1 cellular context compared by ENCODE assay signal in genomic region chr22:50260801-50261614, GRCh38.
A peak's percentile ranks its signal among the peaks of the same experiment; 100 is the strongest.
TF ChIP-seq lines count a peak whose summit lies in the region.

No MANE protein-coding gene starts in this region.

TF ChIP-seq in HepG2, 621 proteins besides CTCF, POLR2A, EP300 and RAD21 (continued from another document and continues in another):
- TF ChIP-seq ZNF660 (CRISPR knock-in tag; IDR thresholded peaks at IDR 0.05; ENCODE audit: borderline replicate concordance, low read depth) (no peak), SPEN (CRISPR knock-in tag; IDR thresholded peaks at IDR 0.05; ENCODE audit: low read depth) (0 out of 2 replicates have a peak, but pooled peaks have one; percentile 34), CHD2 (IDR thresholded peaks at IDR 0.05; ENCODE audit: low read depth, low read length) (no peak), NFATC3 (CRISPR knock-in tag; IDR thresholded peaks at IDR 0.05) (0 out of 2 replicates have a peak, but pooled peaks have one; percentile 23), PITX1 (CRISPR knock-in tag; IDR thresholded peaks at IDR 0.05) (no peak), ZNF720 (CRISPR knock-in tag; IDR thresholded peaks at IDR 0.05) (no peak), GATAD2A (CRISPR knock-in tag; IDR thresholded peaks at IDR 0.05) (no peak), TP53 (CRISPR knock-in tag; conservative IDR thresholded peaks at IDR 0.05) (no peak), ZMAT5 (CRISPR knock-in tag; IDR thresholded peaks at IDR 0.05; ENCODE audit: borderline replicate concordance, low read depth) (no peak), SIX4 (CRISPR knock-in tag; IDR thresholded peaks at IDR 0.05) (no peak), MEF2D (CRISPR knock-in tag; IDR thresholded peaks at IDR 0.05) (no peak), JARID2 (CRISPR knock-in tag; IDR thresholded peaks at IDR 0.05; ENCODE audit: insufficient replicate concordance) (no peak), HOXA5 (CRISPR knock-in tag; IDR thresholded peaks at IDR 0.05) (no peak), ZNF276 (CRISPR knock-in tag; IDR thresholded peaks at IDR 0.05; ENCODE audit: low read depth) (no peak), ZNF18 (CRISPR knock-in tag; IDR thresholded peaks at IDR 0.05; ENCODE audit: insufficient replicate concordance) (no peak), ZNF850 (CRISPR knock-in tag; conservative IDR thresholded peaks at IDR 0.05) (no peak), ZBTB2 (CRISPR knock-in tag; IDR thresholded peaks at IDR 0.05; ENCODE audit: low read depth) (0 out of 2 replicates have a peak, but pooled peaks have one; percentile 14), RFXANK (CRISPR knock-in tag; IDR thresholded peaks at IDR 0.05) (no peak), NPAS2 (CRISPR knock-in tag; IDR thresholded peaks at IDR 0.05; ENCODE audit: borderline replicate concordance) (no peak), ZNF251 (CRISPR knock-in tag; IDR thresholded peaks at IDR 0.05) (no peak), DRAP1 (CRISPR knock-in tag; IDR thresholded peaks at IDR 0.05) (no peak), ZNF280D (CRISPR knock-in tag; IDR thresholded peaks at IDR 0.05) (no peak), ZNF296 (CRISPR knock-in tag; conservative IDR thresholded peaks at IDR 0.05) (no peak), IKZF5 (CRISPR knock-in tag; IDR thresholded peaks at IDR 0.05) (0 out of 2 replicates have a peak, but pooled peaks have one; percentile 50), ZXDC (CRISPR knock-in tag; IDR thresholded peaks at IDR 0.05) (no peak), NONO (IDR thresholded peaks at IDR 0.05) (no peak), NONO (CRISPR knock-in tag; conservative IDR thresholded peaks at IDR 0.05) (0 out of 2 replicates have a peak, but pooled peaks have one; percentile 29), ETS1 (CRISPR knock-in tag; IDR thresholded peaks at IDR 0.05) (no peak), MYC (CRISPR knock-in tag; IDR thresholded peaks at IDR 0.05; ENCODE audit: borderline replicate concordance) (peak; percentile 76; the same call in 1 of the 2 replicates), ZNF878 (CRISPR knock-in tag; IDR thresholded peaks at IDR 0.05) (no peak), SAP130 (CRISPR knock-in tag; IDR thresholded peaks at IDR 0.05; ENCODE audit: low read depth) (peak; percentile 55), PCBP1 (IDR thresholded peaks at IDR 0.05; ENCODE audit: borderline replicate concordance, low read depth, low read length) (no peak), SATB2 (CRISPR knock-in tag; IDR thresholded peaks at IDR 0.05) (no peak), GATAD1 (CRISPR knock-in tag; IDR thresholded peaks at IDR 0.05) (no peak; the same call in 1 of the 2 replicates), ETV5 (CRISPR knock-in tag; IDR thresholded peaks at IDR 0.05; ENCODE audit: borderline replicate concordance) (0 out of 2 replicates have a peak, but pooled peaks have one; percentile 14), CHD4 (IDR thresholded peaks at IDR 0.05; ENCODE audit: borderline replicate concordance, low read length) (no peak), CEBPB (IDR thresholded peaks at IDR 0.05; ENCODE audit: borderline replicate concordance, low read depth, low read length) (no peak), ZNF570 (CRISPR knock-in tag; IDR thresholded peaks at IDR 0.05; ENCODE audit: borderline replicate concordance) (no peak), ZHX2 (IDR thresholded peaks at IDR 0.05; ENCODE audit: low read depth) (no peak), ZHX2 (CRISPR knock-in tag; IDR thresholded peaks at IDR 0.05; ENCODE audit: borderline replicate concordance) (no peak), ZFP82 (CRISPR knock-in tag; IDR thresholded peaks at IDR 0.05; ENCODE audit: borderline replicate concordance) (no peak), ZNF431 (CRISPR knock-in tag; IDR thresholded peaks at IDR 0.05; ENCODE audit: borderline replicate concordance, low read depth) (0 out of 2 replicates have a peak, but pooled peaks have one; percentile 31), PRMT3 (CRISPR knock-in tag; IDR thresholded peaks at IDR 0.05; ENCODE audit: borderline replicate concordance, low read depth) (no peak)
